ENCODE assay signal across 10 cellular contexts in the genomic region with DNA sequence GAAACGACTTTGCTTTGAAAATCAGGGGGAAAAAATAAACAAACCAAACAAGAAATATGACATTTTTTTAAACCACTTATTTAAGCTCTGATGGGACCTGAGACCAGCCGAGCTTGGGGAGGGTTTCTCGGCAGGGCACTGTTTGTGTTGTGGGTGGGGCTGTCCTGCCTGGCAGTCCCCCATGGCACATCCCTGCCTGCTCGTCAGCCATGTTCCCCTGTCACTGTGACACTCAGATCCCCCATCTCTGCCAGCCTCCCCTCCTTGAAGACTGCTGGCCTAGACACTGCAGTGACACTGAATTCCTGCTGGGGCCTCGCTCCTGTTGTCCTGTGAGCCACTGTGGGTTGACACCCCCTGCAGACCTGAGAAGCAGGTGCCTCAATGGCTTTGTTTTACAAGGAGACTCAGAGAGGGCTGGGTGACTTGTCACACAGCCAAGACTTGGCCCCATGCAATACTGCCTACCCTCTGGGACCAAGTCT.
DNase-seq lines count a peak whose midpoint lies in the region; ATAC-seq and TF ChIP-seq lines count a peak whose summit lies in the region.
"Had no signal": no experiment of that assay in that cellular context is flagged by ENCODE, and none has a peak within 500 bp of the region (broad histone marks: within the 10 kb centered on the region; RNA-seq: fewer than 3 reads in every experiment).

No MANE protein-coding gene starts in this region.

- peak; percentile 86 for ATAC-seq in lower lobe of right lung
- ATAC-seq in GM18519 (IDR thresholded peaks at IDR 0.05; ENCODE audit: low FRiP score, unreplicated experiment): no peak
- ATAC-seq: foreskin keratinocyte had no signal

- H3K9me3 ChIP-seq in lower lobe of right lung: no peaks in the 10 kb centered on the region
- no peaks in the 10 kb centered on the region for H3K9me3 ChIP-seq in suprapubic skin

- H3K4me1 ChIP-seq in lower lobe of right lung: peaks cover 57% of the 10 kb centered on the region
- H3K4me1 ChIP-seq in suprapubic skin: peaks cover 29% of the 10 kb centered on the region
- H3K4me1 ChIP-seq: foreskin keratinocyte had no signal

- TF ChIP-seq EP300 in Ishikawa (IDR thresholded peaks at IDR 0.05; ENCODE audit: borderline replicate concordance): no peak
- no peak for TF ChIP-seq EP300 in suprapubic skin (IDR thresholded peaks at IDR 0.05)

- WGBS in suprapubic skin: 28% methylated on average over 4 of the region's 5 CpGs

- intact Hi-C loops in lower lobe of right lung (cut with DNase I): no loop called here

- no peak for TF ChIP-seq POLR2A in suprapubic skin (IDR thresholded peaks at IDR 0.05)

- peak; percentile 78 for DNase-seq in lower lobe of right lung
- DNase-seq in suprapubic skin (ENCODE audit: low spot score in 2 of 2): no peak
- no peak for DNase-seq in NCI-H146 (lab: John Stamatoyannopoulos, UW)
- no peak for DNase-seq in NCI-H82 (lab: John Stamatoyannopoulos, UW)
- DNase-seq in Kasumi-1 (lab: John Stamatoyannopoulos, UW): no peak
- DNase-seq: foreskin keratinocyte, NCI-H2171 treated with DMSO at 0.1 percent for 48 hours had no signal

- no peak for TF ChIP-seq CTCF in lower lobe of right lung (IDR thresholded peaks at IDR 0.05)
- no peak for TF ChIP-seq CTCF in suprapubic skin (IDR thresholded peaks at IDR 0.05)

- H3K27ac ChIP-seq in cingulate gyrus (ENCODE audit: low read depth, low read length): peak overlapping the region; percentile 96
- peak overlapping the region; percentile 98 for H3K27ac ChIP-seq in lower lobe of right lung
- peak overlapping the region; percentile 91 for H3K27ac ChIP-seq in suprapubic skin
- H3K27ac ChIP-seq: foreskin keratinocyte had no signal

- no peaks in the 10 kb centered on the region for H3K36me3 ChIP-seq in lower lobe of right lung
- H3K36me3 ChIP-seq in suprapubic skin: no peaks in the 10 kb centered on the region

- no peak for TF ChIP-seq RAD21 in Ishikawa (IDR thresholded peaks at IDR 0.05; ENCODE audit: low read depth)

- H3K4me3 ChIP-seq in lower lobe of right lung (no peak overlapping the region), suprapubic skin (no peak overlapping the region)

- no peaks in the 10 kb centered on the region for H3K27me3 ChIP-seq in lower lobe of right lung (ENCODE audit: low read depth)
- no peaks in the 10 kb centered on the region for H3K27me3 ChIP-seq in suprapubic skin
- H3K27me3 ChIP-seq: foreskin keratinocyte had no signal

TF ChIP-seq in Ishikawa, 13 proteins besides CTCF, POLR2A, EP300 and RAD21:
- TF ChIP-seq TEAD4 (IDR thresholded peaks at IDR 0.05): no peak
- TF ChIP-seq EGR1 (IDR thresholded peaks at IDR 0.05): no peak
- no peak for TF ChIP-seq NFIC (IDR thresholded peaks at IDR 0.05)
- TF ChIP-seq, protein P1, sequence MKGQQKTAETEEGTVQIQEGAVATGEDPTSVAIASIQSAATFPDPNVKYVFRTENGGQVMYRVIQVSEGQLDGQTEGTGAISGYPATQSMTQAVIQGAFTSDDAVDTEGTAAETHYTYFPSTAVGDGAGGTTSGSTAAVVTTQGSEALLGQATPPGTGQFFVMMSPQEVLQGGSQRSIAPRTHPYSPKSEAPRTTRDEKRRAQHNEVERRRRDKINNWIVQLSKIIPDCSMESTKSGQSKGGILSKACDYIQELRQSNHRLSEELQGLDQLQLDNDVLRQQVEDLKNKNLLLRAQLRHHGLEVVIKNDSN (IDR thresholded peaks at IDR 0.05): no peak
- TF ChIP-seq YY1 (IDR thresholded peaks at IDR 0.05; ENCODE audit: low read depth): 0 out of 2 replicates have a peak, but pooled peaks have one; percentile 19
- TF ChIP-seq CEBPB (IDR thresholded peaks at IDR 0.05): no peak
- TF ChIP-seq TCF12 (IDR thresholded peaks at IDR 0.05; ENCODE audit: low read depth): no peak
- TF ChIP-seq ZBTB7A (IDR thresholded peaks at IDR 0.05; ENCODE audit: low read depth): peak; percentile 69; the same call in 1 of the 2 replicates
- TF ChIP-seq, protein P2, sequence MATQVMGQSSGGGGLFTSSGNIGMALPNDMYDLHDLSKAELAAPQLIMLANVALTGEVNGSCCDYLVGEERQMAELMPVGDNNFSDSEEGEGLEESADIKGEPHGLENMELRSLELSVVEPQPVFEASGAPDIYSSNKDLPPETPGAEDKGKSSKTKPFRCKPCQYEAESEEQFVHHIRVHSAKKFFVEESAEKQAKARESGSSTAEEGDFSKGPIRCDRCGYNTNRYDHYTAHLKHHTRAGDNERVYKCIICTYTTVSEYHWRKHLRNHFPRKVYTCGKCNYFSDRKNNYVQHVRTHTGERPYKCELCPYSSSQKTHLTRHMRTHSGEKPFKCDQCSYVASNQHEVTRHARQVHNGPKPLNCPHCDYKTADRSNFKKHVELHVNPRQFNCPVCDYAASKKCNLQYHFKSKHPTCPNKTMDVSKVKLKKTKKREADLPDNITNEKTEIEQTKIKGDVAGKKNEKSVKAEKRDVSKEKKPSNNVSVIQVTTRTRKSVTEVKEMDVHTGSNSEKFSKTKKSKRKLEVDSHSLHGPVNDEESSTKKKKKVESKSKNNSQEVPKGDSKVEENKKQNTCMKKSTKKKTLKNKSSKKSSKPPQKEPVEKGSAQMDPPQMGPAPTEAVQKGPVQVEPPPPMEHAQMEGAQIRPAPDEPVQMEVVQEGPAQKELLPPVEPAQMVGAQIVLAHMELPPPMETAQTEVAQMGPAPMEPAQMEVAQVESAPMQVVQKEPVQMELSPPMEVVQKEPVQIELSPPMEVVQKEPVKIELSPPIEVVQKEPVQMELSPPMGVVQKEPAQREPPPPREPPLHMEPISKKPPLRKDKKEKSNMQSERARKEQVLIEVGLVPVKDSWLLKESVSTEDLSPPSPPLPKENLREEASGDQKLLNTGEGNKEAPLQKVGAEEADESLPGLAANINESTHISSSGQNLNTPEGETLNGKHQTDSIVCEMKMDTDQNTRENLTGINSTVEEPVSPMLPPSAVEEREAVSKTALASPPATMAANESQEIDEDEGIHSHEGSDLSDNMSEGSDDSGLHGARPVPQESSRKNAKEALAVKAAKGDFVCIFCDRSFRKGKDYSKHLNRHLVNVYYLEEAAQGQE (IDR thresholded peaks at IDR 0.05; ENCODE audit: low read depth): no peak
TF ChIP-seq in Ishikawa: peak in this region for 2.
